ENCODE assay signal across 12 cellular contexts in genomic region chr10:34526186-34526585, GRCh38.
A peak's percentile ranks its signal among the peaks of the same experiment; 100 is the strongest.
DNase-seq lines count a peak whose midpoint lies in the region; ATAC-seq, FAIRE-seq and TF ChIP-seq lines count a peak whose summit lies in the region.
"Had no signal": no experiment of that assay in that cellular context is flagged by ENCODE, and none has a peak within 500 bp of the region (broad histone marks: within the 10 kb centered on the region; RNA-seq: fewer than 3 reads in every experiment).

No MANE protein-coding gene starts in this region.

- H3K27me3 Mint-ChIP-seq in nephron progenitor cell (ENCODE audit: low read depth, poor library complexity), result no peaks in the 10 kb centered on the region

- no peaks in the 10 kb centered on the region for H3K9me3 ChIP-seq in psoas muscle
- H3K9me3 ChIP-seq: testis had no signal

- H3K27ac Mint-ChIP-seq in nephron progenitor cell, result no peak overlapping the region

- WGBS in psoas muscle, 3 donors, result 74 to 80% (median 77%) methylated on average over 3 of the region's 3 CpGs

- no peak for ATAC-seq in psoas muscle
- ATAC-seq in GM18517 (IDR thresholded peaks at IDR 0.05; ENCODE audit: unreplicated experiment), result no peak

- no peak for TF ChIP-seq CTCF in fibroblast of mammary gland (conservative IDR thresholded peaks at IDR 0.05; ENCODE audit: control insufficient read depth, insufficient read depth, low read depth, low read length)
- no peak for TF ChIP-seq CTCF in psoas muscle (IDR thresholded peaks at IDR 0.05)
- no peak for TF ChIP-seq CTCF in nephron progenitor cell (IDR thresholded peaks at IDR 0.05)

- peak; percentile 68 for FAIRE-seq in RCC 7860 (lab: Jason Lieb, UNC)

- peak overlapping the region; percentile 46 for H3K27ac ChIP-seq in psoas muscle
- H3K27ac ChIP-seq: testis had no signal

- H3K36me3 ChIP-seq in psoas muscle (ENCODE audit: insufficient read depth in 1 of 2, low read depth in 1 of 2), result no peaks in the 10 kb centered on the region

- no peak overlapping the region for H3K4me3 ChIP-seq in fibroblast of mammary gland (ENCODE audit: control insufficient read depth, low read depth, low read length)
- no peak overlapping the region for H3K4me3 ChIP-seq in psoas muscle
- H3K4me3 ChIP-seq: testis had no signal

- peaks cover 27% of the 10 kb centered on the region for H3K4me1 ChIP-seq in psoas muscle

- peak; percentile 85 for DNase-seq in EH (ENCODE audit: low read depth)
- DNase-seq in RCC 7860 (ENCODE audit: low spot score), result peak; percentile 80
- DNase-seq in fibroblast of mammary gland (ENCODE audit: low read depth), result peak; percentile 52
- DNase-seq in psoas muscle, result no peak
- no peak for DNase-seq in LoVo (ENCODE audit: low spot score)
- no peak for DNase-seq in NCI-H748 treated with DMSO at 0.1 percent for 48 hours (lab: John Stamatoyannopoulos, UW)
- no peak for DNase-seq in nephron progenitor cell
- DNase-seq: Calu3; effector CD4-positive, alpha-beta T cell; NCI-H524 treated with DMSO at 0.1 percent for 48 hours; testis had no signal

- H3K36me3 Mint-ChIP-seq in nephron progenitor cell (ENCODE audit: low read depth), result peaks cover 16% of the 10 kb centered on the region

- no peak overlapping the region for H3K4me3 Mint-ChIP-seq in nephron progenitor cell

- peaks cover 3% of the 10 kb centered on the region for H3K9me3 Mint-ChIP-seq in nephron progenitor cell

- H3K27me3 ChIP-seq in psoas muscle (ENCODE audit: insufficient read depth in 3 of 3, low read length in 2 of 3), result no peaks in the 10 kb centered on the region
- H3K27me3 ChIP-seq: testis had no signal

- H3K4me1 Mint-ChIP-seq in nephron progenitor cell, result peaks cover 28% of the 10 kb centered on the region

- intact Hi-C loops in psoas muscle (cut with DNase I), result loop anchor here (5.0 to 10.0 kb wide), 2 partner anchors 109 to 111 kb away; no protein-coding TSS in a partner anchor

Comparison
In these comparisons a context has a peak if more than half of its experiments do, and no peak if none do; other contexts are left out.
1. DNase-seq: peak in EH (single experiment), RCC 7860 (single experiment) and fibroblast of mammary gland (single experiment); none in psoas muscle (0 of 2), LoVo (single experiment), NCI-H748 treated with DMSO at 0.1 percent for 48 hours (single experiment) and nephron progenitor cell (single experiment).